1 cellular context compared by ENCODE assay signal in genomic region chr12:19750116-19750644, GRCh38.
TF ChIP-seq lines count a peak whose summit lies in the region.

No MANE protein-coding gene starts in this region.

TF ChIP-seq in SK-N-SH, 30 proteins besides CTCF, POLR2A, EP300 and RAD21 (continued from another document):
- no peak for TF ChIP-seq MXI1 (IDR thresholded peaks at IDR 0.05; ENCODE audit: low read depth, low read length)
